In genomic region chr1:9840176-9840575, GRCh38 we compare ENCODE assay signal across 18 cellular contexts. TPM values are rescaled to one million over a fixed set of nuclear protein-coding genes. Genes with fewer than 3 reads are reported as not detected.
DNase-seq lines count a peak whose midpoint lies in the region; TF ChIP-seq lines count a peak whose summit lies in the region.
"Had no signal": no experiment of that assay in that cellular context is flagged by ENCODE, and none has a peak within 500 bp of the region (broad histone marks: within the 10 kb centered on the region; RNA-seq: fewer than 3 reads in every experiment).

No MANE protein-coding gene starts in this region.

- no peak for TF ChIP-seq CTCF in MCF 10A (IDR thresholded peaks at IDR 0.05; ENCODE audit: unreplicated experiment)
- no peak for TF ChIP-seq CTCF in osteoblast (IDR thresholded peaks at IDR 0.05; ENCODE audit: extremely low read depth, low read depth, low read length)
- TF ChIP-seq CTCF in osteocyte (IDR thresholded peaks at IDR 0.05) = no peak

- H3K4me1 Mint-ChIP-seq in MCF 10A (ENCODE audit: insufficient read depth, unreplicated experiment) = peaks cover 41% of the 10 kb centered on the region
- peaks cover 23% of the 10 kb centered on the region for H3K4me1 Mint-ChIP-seq in osteocyte (ENCODE audit: unreplicated experiment)

- no peak overlapping the region for H3K4me2 ChIP-seq in osteoblast (ENCODE audit: insufficient read depth, low read length)
- H3K4me2 ChIP-seq: BLaER1 treated with 17β-estradiol and CSF1 and Interleukin-3, amounts not matched to agents 10 nM and 100 nM had no signal

- no peaks in the 10 kb centered on the region for H4K20me1 ChIP-seq in osteoblast (ENCODE audit: insufficient read depth, low read length)

- POLR2A ChIA-PET in MCF 10A (lab: Yijun Ruan, JAX) = interaction anchor here (0.6 to 3.1 kb wide), 2 partner anchors 14 to 70 kb away, joined by 3 to 12 read pairs; no protein-coding TSS in a partner anchor

- DNase-seq in MG63 (peak; percentile 86), NCI-H345 (lab: John Stamatoyannopoulos, UW) (peak; percentile 73), MCF 10A (ENCODE audit: unreplicated experiment) (peak; percentile 69), osteoblast (ENCODE audit: insufficient read length, low spot score, missing footprints) (peak; percentile 84), glomerular visceral epithelial cell (ENCODE audit: extremely low spot score) (no peak), osteocyte (ENCODE audit: extremely low spot score, unreplicated experiment) (no peak), ACHN (no peak), NCI-H1930 (lab: John Stamatoyannopoulos, UW) (no peak)
- DNase-seq: activated effector memory CD4-positive, alpha-beta T cell treated with Interleukin-2 at 50 U/mL for 16 hours; amygdala; NK-92 treated with Interleukin-12 subunit alpha and Interleukin-12 subunit beta, amount 100 ng/mL, for 24 hours; SHP77 treated with DMSO at 0.1 percent for 48 hours; stimulated activated naive CD4-positive, alpha-beta T cell treated with Interleukin-2 at 50 U/mL for 16 hours; trophoblast cell had no signal

- no peaks in the 10 kb centered on the region for H3K36me3 Mint-ChIP-seq in MCF 10A (ENCODE audit: insufficient read depth, unreplicated experiment)
- no peaks in the 10 kb centered on the region for H3K36me3 Mint-ChIP-seq in osteocyte (ENCODE audit: unreplicated experiment)

- H3K27me3 ChIP-seq in MG63 (no peaks in the 10 kb centered on the region), osteoblast (ENCODE audit: insufficient read depth, low read length) (no peaks in the 10 kb centered on the region)
- H3K27me3 ChIP-seq: BLaER1 treated with 17β-estradiol and CSF1 and Interleukin-3, amounts not matched to agents 10 nM and 100 nM; colonic mucosa had no signal

- no TSS peak for BruUV-seq in MCF 10A (replicated peaks; lab: Mats Ljungman, UMichigan)

- intact Hi-C loops in MCF 10A (cut with micrococcal nuclease) = no loop called here

- in situ Hi-C loops in ACHN (cut with HindIII; ENCODE audit: low pct_ligation_motif_present, low pct_unique_long_range_greater_than_20kb, low sequenced_read_pairs) = no loop called here

- H3K27me3 Mint-ChIP-seq in MCF 10A (ENCODE audit: insufficient read depth, unreplicated experiment) (no peaks in the 10 kb centered on the region), osteocyte (ENCODE audit: unreplicated experiment) (no peaks in the 10 kb centered on the region)

- no peak overlapping the region for H2AFZ ChIP-seq in osteoblast (ENCODE audit: low read length)

- H3K4me3 ChIP-seq in MG63 (no peak overlapping the region), osteoblast (ENCODE audit: insufficient read depth, low read length) (no peak overlapping the region)
- H3K4me3 ChIP-seq: BLaER1 treated with 17β-estradiol and CSF1 and Interleukin-3, amounts not matched to agents 10 nM and 100 nM; colonic mucosa; K562 had no signal

- CTCF ChIA-PET in MCF 10A (lab: Yijun Ruan, JAX) = interaction anchor here (0.5 kb wide), 1 partner anchor 214 kb away, joined by 4 read pairs; no protein-coding TSS in a partner anchor

- H3K9me3 Mint-ChIP-seq in MCF 10A (ENCODE audit: unreplicated experiment) (no peaks in the 10 kb centered on the region), osteocyte (ENCODE audit: unreplicated experiment) (no peaks in the 10 kb centered on the region)
- H3K9me3 Mint-ChIP-seq: nephron had no signal

- no peaks in the 10 kb centered on the region for H3K9me3 ChIP-seq in MG63
- no peaks in the 10 kb centered on the region for H3K9me3 ChIP-seq in osteoblast (ENCODE audit: low read depth, low read length)
- H3K9me3 ChIP-seq: BLaER1 treated with 17β-estradiol and CSF1 and Interleukin-3, amounts not matched to agents 10 nM and 100 nM; colonic mucosa had no signal

- H3K4me3 Mint-ChIP-seq in MCF 10A (ENCODE audit: unreplicated experiment) = no peak overlapping the region
- no peak overlapping the region for H3K4me3 Mint-ChIP-seq in osteocyte (ENCODE audit: unreplicated experiment)
- H3K4me3 Mint-ChIP-seq: nephron had no signal

- H3K36me3 ChIP-seq in MG63 (no peaks in the 10 kb centered on the region), osteoblast (ENCODE audit: insufficient read depth, low read length) (no peaks in the 10 kb centered on the region)
- H3K36me3 ChIP-seq: BLaER1 treated with 17β-estradiol and CSF1 and Interleukin-3, amounts not matched to agents 10 nM and 100 nM; colonic mucosa had no signal

- H3K4me1 ChIP-seq in osteoblast (ENCODE audit: insufficient read depth, low read length) = peaks cover 12% of the 10 kb centered on the region

- no peaks in the 10 kb centered on the region for H3K79me2 ChIP-seq in osteoblast (ENCODE audit: insufficient read depth, low read length)

- no peak overlapping the region for H3K27ac ChIP-seq in osteoblast (ENCODE audit: low read depth, low read length)
- H3K27ac ChIP-seq: BLaER1 treated with 17β-estradiol and CSF1 and Interleukin-3, amounts not matched to agents 10 nM and 100 nM; colonic mucosa had no signal

- H3K27ac Mint-ChIP-seq in MCF 10A (ENCODE audit: low read depth, unreplicated experiment) (peak overlapping the region; percentile 39), osteocyte (ENCODE audit: unreplicated experiment) (no peak overlapping the region)
- H3K27ac Mint-ChIP-seq: nephron had no signal

RNA-seq across cellular contexts. Expression of gene CLSTN1, which starts 16.4 kb away (rescaled TPM):
- 31.7 and 43.6 TPM in 2 replicates for total RNA-seq in MG63 (2014; rRNA removed; shearing (Covaris generic); ENCODE audit: low replicate concordance)
- total RNA-seq in MCF 10A (2022) = 98.5 and 106 TPM in 2 replicates
- total RNA-seq in osteoblast = 110 and 140 TPM in 2 replicates
- 179 and 187 TPM in 2 replicates for total RNA-seq in osteocyte

Comparison
In these comparisons a context has a peak if more than half of its experiments do, and no peak if none do; other contexts are left out.
1. DNase-seq: peak in MG63 (single experiment), NCI-H345 (single experiment), MCF 10A (single experiment) and osteoblast (single experiment); none in glomerular visceral epithelial cell (single experiment), osteocyte (single experiment), ACHN (single experiment) and NCI-H1930 (0 of 2).